In genomic region chr10:31759816-31760626, GRCh38 we compare ENCODE assay signal across 8 cellular contexts.
DNase-seq lines count a peak whose midpoint lies in the region; ATAC-seq and TF ChIP-seq lines count a peak whose summit lies in the region.

No MANE protein-coding gene starts in this region.

- H3K9me3 ChIP-seq in Panc1 (ENCODE audit: control insufficient read depth, insufficient read depth, low read depth, low read length) (no peaks in the 10 kb centered on the region), mucosa of stomach (ENCODE audit: control insufficient read depth, low read length) (no peaks in the 10 kb centered on the region)

- peaks cover 3% of the 10 kb centered on the region in 2 donors for H3K36me3 Mint-ChIP-seq in activated T-cell treated with anti-CD3 and anti-CD28 coated beads, Interleukin-2, amount 50 U/mL, for 72 hours (ENCODE audit: insufficient read depth in 2 of 2)

- in situ Hi-C loops in Panc1 (cut with HindIII; ENCODE audit: low pct_unique_long_range_greater_than_20kb, low sequenced_read_pairs) = no loop called here

- no peaks in the 10 kb centered on the region for H3K27me3 Mint-ChIP-seq in activated T-cell treated with anti-CD3 and anti-CD28 coated beads, Interleukin-2, amount 50 U/mL, for 72 hours (ENCODE audit: low read depth)

- no peak overlapping the region for H3K4me3 ChIP-seq in KMS-11 (IDR thresholded peaks at IDR 0.05; ENCODE audit: insufficient read depth, low read depth, low read length)
- H3K4me3 ChIP-seq in Panc1 (ENCODE audit: low read depth in 2 of 2, low read length in 2 of 2) = peak overlapping the region; percentile 70 to 73
- H3K4me3 ChIP-seq in mucosa of stomach (ENCODE audit: low read length) = peak overlapping the region; percentile 80

- peak; percentile 91 for DNase-seq in DMS79 (lab: John Stamatoyannopoulos, UW)
- DNase-seq in Panc1 (ENCODE audit: low read depth, low spot score) = peak; percentile 58
- DNase-seq in activated T-cell treated with anti-CD3 and anti-CD28 coated beads, Interleukin-2, amount 50 U/mL, for 72 hours = peak; percentile 93 to 94
- DNase-seq in stimulated activated CD8-positive, alpha-beta memory T cell treated with anti-CD3 and anti-CD28 coated beads, Interleukin-4, amount 100 ng/mL, for 48 hours = peak; percentile 94

- no peaks in the 10 kb centered on the region for H3K79me2 ChIP-seq in KMS-11 (ENCODE audit: insufficient read depth, low read depth)

- ATAC-seq in GM21737 (IDR thresholded peaks at IDR 0.05; ENCODE audit: unreplicated experiment) (peak; percentile 95), Panc1 (peak; percentile 92), esophagus mucosa (peak; percentile 99)
- ATAC-seq in activated T-cell treated with anti-CD3 and anti-CD28 coated beads, Interleukin-2, amount 50 U/mL, for 72 hours (replicated peaks in 1 of 2) = peak; percentile 94 to 96

- H4K20me1 ChIP-seq in KMS-11 (ENCODE audit: insufficient read depth) = no peaks in the 10 kb centered on the region

- peak overlapping the region; percentile 77 to 97 for H3K4me3 Mint-ChIP-seq in activated T-cell treated with anti-CD3 and anti-CD28 coated beads, Interleukin-2, amount 50 U/mL, for 72 hours

- CTCF ChIA-PET in Panc1 (lab: Charles Lee) = no interaction called here

- TF ChIP-seq CTCF in KMS-11 (conservative IDR thresholded peaks at IDR 0.05; ENCODE audit: low read depth, low read length) (no peak), Panc1 (IDR thresholded peaks at IDR 0.05) (no peak)

- H3K27me3 ChIP-seq in KMS-11 (ENCODE audit: insufficient read depth, low read depth) (no peaks in the 10 kb centered on the region), Panc1 (ENCODE audit: control insufficient read depth, insufficient read depth, low read length) (no peaks in the 10 kb centered on the region), mucosa of stomach (ENCODE audit: control insufficient read depth, insufficient read depth, low read length) (no peaks in the 10 kb centered on the region)

- intact Hi-C loops in Panc1 (cut with micrococcal nuclease; ENCODE audit: unreplicated experiment) = no loop called here

- H3K4me1 Mint-ChIP-seq in activated T-cell treated with anti-CD3 and anti-CD28 coated beads, Interleukin-2, amount 50 U/mL, for 72 hours (ENCODE audit: low read depth) = peaks cover 35% of the 10 kb centered on the region

- H3K9ac ChIP-seq in KMS-11 (peak overlapping the region; percentile 98), mucosa of stomach (ENCODE audit: low read length) (peak overlapping the region; percentile 97)

- peak overlapping the region; percentile 38 for H3K27ac Mint-ChIP-seq in activated T-cell treated with anti-CD3 and anti-CD28 coated beads, Interleukin-2, amount 50 U/mL, for 72 hours

- no peaks in the 10 kb centered on the region for H3K36me3 ChIP-seq in KMS-11 (ENCODE audit: insufficient read depth)
- H3K36me3 ChIP-seq in Panc1 (ENCODE audit: control insufficient read depth, insufficient read depth, low read length) = no peaks in the 10 kb centered on the region
- H3K36me3 ChIP-seq in mucosa of stomach (ENCODE audit: control insufficient read depth, insufficient read depth, low read length) = no peaks in the 10 kb centered on the region

- no TSS peak for BruUV-seq in Panc1 (replicated peaks; lab: Mats Ljungman, UMichigan)

- POLR2A ChIA-PET in Panc1 (lab: Charles Lee) = no interaction called here

- peak overlapping the region; percentile 95 for H2AFZ ChIP-seq in KMS-11 (ENCODE audit: low read depth)

- no peaks in the 10 kb centered on the region for H3K9me3 Mint-ChIP-seq in activated T-cell treated with anti-CD3 and anti-CD28 coated beads, Interleukin-2, amount 50 U/mL, for 72 hours

- H3K4me2 ChIP-seq in KMS-11 = peak overlapping the region; percentile 81

- H3K4me1 ChIP-seq in KMS-11 (ENCODE audit: low read depth, poor library complexity, severe bottlenecking) (peaks cover 36% of the 10 kb centered on the region), Panc1 (ENCODE audit: control insufficient read depth, insufficient read depth, low read length) (peaks cover 44% of the 10 kb centered on the region), mucosa of stomach (ENCODE audit: control insufficient read depth, insufficient read depth, low read length) (peaks cover 7% of the 10 kb centered on the region)

- H3K27ac ChIP-seq in KMS-11 = peak overlapping the region; percentile 83
- H3K27ac ChIP-seq in Panc1 (ENCODE audit: low read length) = peak overlapping the region; percentile 90
